In the genomic region with DNA sequence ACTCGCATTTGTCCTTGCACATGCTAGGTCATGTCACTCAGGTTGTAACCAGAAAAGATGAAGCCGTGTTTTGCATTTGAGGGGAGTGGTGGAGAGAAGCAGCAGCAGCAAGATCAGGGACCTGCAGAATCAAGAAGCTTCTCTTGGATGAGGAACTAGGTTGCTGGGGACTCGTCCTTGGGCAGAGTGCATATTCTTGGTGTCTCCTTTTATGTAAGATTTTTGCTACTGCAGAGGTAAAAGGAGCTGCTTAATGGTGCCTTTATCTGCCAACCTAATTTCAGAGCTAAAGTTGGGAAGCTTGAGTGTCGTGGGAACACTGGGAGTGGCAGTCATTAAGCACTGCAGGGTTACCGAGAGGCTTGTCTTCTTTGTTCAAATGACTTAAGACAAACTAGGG, we compare ENCODE assay signal across 17 cellular contexts.
"Had no signal": no experiment of that assay in that cellular context is flagged by ENCODE, and none has a peak within 500 bp of the region (broad histone marks: within the 10 kb centered on the region; RNA-seq: fewer than 3 reads in every experiment).

No MANE protein-coding gene starts in this region.

- DNase-seq: activated B cell treated with CpG ODN at 0.5 μM for 24 hours; activated CD4-positive, alpha-beta T cell treated with anti-CD3 and anti-CD28 coated beads for 1 hour; activated CD4-positive, alpha-beta T cell treated with anti-CD3 and anti-CD28 coated beads, Interleukin-2, amount 10 ng/mL, durations not matched to agents 24 days and 14 days; activated CD4-positive, alpha-beta T cell treated with anti-CD3 and anti-CD28 coated beads, Interleukin-2, amount 50 U/mL, for 48 hours; activated CD8-positive, alpha-beta memory T cell treated with anti-CD3 and anti-CD28 coated beads, Interleukin-2, amount 10 ng/mL, durations not matched to agents 7 days and 5 days; activated effector memory CD4-positive, alpha-beta T cell treated with Interleukin-2 at 50 U/mL for 16 hours; activated naive CD4-positive, alpha-beta T cell; activated T-cell treated with anti-CD3 and anti-CD28 coated beads, Interleukin-2, amount 50 U/mL, for 24 hours; aorta; MM.1S; NCI-H1105; NCI-H2029 treated with DMSO at 0.1 percent for 48 hours; NK-92 treated with Interleukin-12 subunit alpha and Interleukin-12 subunit beta, amount 100 ng/mL, for 24 hours; T-cell; T1000 had no signal

- ATAC-seq: activated CD8-positive, alpha-beta memory T cell treated with anti-CD3 and anti-CD28 coated beads, Interleukin-2, amount 10 ng/mL, durations not matched to agents 7 days and 5 days; T-cell had no signal

- H3K4me1 ChIP-seq: breast epithelium had no signal

- H3K4me3 ChIP-seq: breast epithelium, SK-N-MC had no signal

- H3K9me3 ChIP-seq: breast epithelium had no signal

- H3K27me3 ChIP-seq: breast epithelium had no signal

- H3K27ac ChIP-seq: breast epithelium, SK-N-MC had no signal

- H3K36me3 ChIP-seq: breast epithelium had no signal
